Comparison of ENCODE assay signal across 8 cellular contexts in the genomic region with DNA sequence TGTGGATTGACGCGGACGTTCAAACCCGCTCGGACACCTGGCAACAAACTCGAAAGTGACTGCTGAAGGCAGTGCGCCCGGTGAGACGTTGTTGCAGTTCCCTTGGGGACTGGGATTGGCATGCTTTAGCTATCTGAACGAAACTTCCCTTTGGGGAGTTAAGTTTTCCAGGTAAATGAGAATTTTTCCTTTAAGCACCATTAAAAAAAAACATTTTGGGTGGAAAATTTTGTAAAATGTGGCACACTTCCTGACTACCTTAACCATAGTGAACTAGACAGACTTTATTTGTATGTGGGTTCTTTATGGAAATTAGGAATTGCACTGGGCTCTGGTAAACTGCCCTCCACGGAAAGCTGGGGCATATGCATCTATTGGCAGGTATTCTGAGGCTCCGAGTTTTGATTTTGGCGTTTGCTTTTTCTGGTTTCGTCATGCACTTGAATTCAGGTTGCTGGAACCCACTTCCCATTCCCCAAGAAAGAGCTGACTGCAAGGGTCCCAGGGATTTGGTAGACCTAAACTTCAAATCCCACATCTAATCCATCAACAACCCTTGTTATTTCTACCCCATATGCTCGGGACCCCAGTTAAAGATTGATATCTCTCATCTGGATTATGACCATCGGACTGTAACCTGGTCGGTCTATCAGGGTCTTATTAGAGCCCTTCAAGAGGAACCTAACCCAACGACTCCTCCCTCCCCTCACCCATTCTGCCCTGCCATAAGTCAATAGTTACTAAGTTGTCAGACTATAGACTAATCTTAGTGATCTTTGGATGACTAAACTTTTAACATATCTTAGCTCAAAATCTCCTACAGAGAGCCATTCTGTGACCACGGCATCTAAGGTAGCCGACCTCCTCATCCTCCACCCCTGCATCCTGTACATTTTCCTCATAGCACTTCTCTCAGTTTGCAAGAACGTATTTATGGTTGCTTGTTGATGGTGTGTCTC. TPM values are rescaled to one million over a fixed set of nuclear protein-coding genes. Genes with fewer than 3 reads are reported as not detected.
A peak's percentile ranks its signal among the peaks of the same experiment; 100 is the strongest.
DNase-seq lines count a peak whose midpoint lies in the region; ATAC-seq and TF ChIP-seq lines count a peak whose summit lies in the region.

No MANE protein-coding gene starts in this region.

- H3K27me3 ChIP-seq in NT2/D1 (ENCODE audit: insufficient read depth, insufficient read length): peaks cover 4% of the 10 kb centered on the region

- H3K27ac Mint-ChIP-seq in natural killer cell treated with Interleukin-12 subunit alpha and Interleukin-12 subunit beta and Interleukin-15 and Interleukin-18, amount 100 ng/mL, for 72 hours: peak overlapping the region; percentile 93 to 98

- no peaks in the 10 kb centered on the region for H3K9me3 Mint-ChIP-seq in natural killer cell treated with Interleukin-12 subunit alpha and Interleukin-12 subunit beta and Interleukin-15 and Interleukin-18, amount 100 ng/mL, for 72 hours

- no peaks in the 10 kb centered on the region for H3K9me3 ChIP-seq in NT2/D1 (ENCODE audit: insufficient read depth, low read length)

- TF ChIP-seq CTCF in coronary artery (IDR thresholded peaks at IDR 0.05): no peak

- H3K4me3 ChIP-seq in NT2/D1 (ENCODE audit: insufficient read length, low read depth): peak overlapping the region; percentile 87
- peak overlapping the region; percentile 92 for H3K4me3 ChIP-seq in coronary artery

- no peaks in the 10 kb centered on the region for H3K4me1 ChIP-seq in NT2/D1 (ENCODE audit: insufficient read depth, insufficient read length)

- peaks cover 12% of the 10 kb centered on the region for H3K36me3 ChIP-seq in NT2/D1 (ENCODE audit: insufficient read depth, insufficient read length, low read length)

- H3K4me3 Mint-ChIP-seq in natural killer cell treated with Interleukin-12 subunit alpha and Interleukin-12 subunit beta and Interleukin-15 and Interleukin-18, amount 100 ng/mL, for 72 hours: peak overlapping the region; percentile 96

- H3K27ac ChIP-seq in coronary artery: peak overlapping the region; percentile 95 to 99

- peaks cover 73 to 75% of the 10 kb centered on the region in 2 donors for H3K4me1 Mint-ChIP-seq in natural killer cell treated with Interleukin-12 subunit alpha and Interleukin-12 subunit beta and Interleukin-15 and Interleukin-18, amount 100 ng/mL, for 72 hours (ENCODE audit: low read depth in 2 of 2)

- peak overlapping the region; percentile 57 for H3K9ac ChIP-seq in NT2/D1 (ENCODE audit: insufficient read length, low read depth)

- ATAC-seq in natural killer cell treated with Interleukin-12 subunit alpha and Interleukin-12 subunit beta and Interleukin-15 and Interleukin-18, amount 100 ng/mL, for 72 hours: no peak
- ATAC-seq in GM21390 (IDR thresholded peaks at IDR 0.05; ENCODE audit: unreplicated experiment): no peak

- H3K27me3 Mint-ChIP-seq in natural killer cell treated with Interleukin-12 subunit alpha and Interleukin-12 subunit beta and Interleukin-15 and Interleukin-18, amount 100 ng/mL, for 72 hours: no peaks in the 10 kb centered on the region

- peak; percentile 65 for DNase-seq in ELR (ENCODE audit: low read depth)
- DNase-seq in NT2/D1 (ENCODE audit: low read depth, low spot score): no peak
- no peak for DNase-seq in coronary artery (ENCODE audit: low spot score)
- no peak for DNase-seq in natural killer cell treated with Interleukin-12 subunit alpha and Interleukin-12 subunit beta and Interleukin-15 and Interleukin-18, amount 100 ng/mL, for 72 hours (ENCODE audit: low spot score)
- DNase-seq in effector CD4-positive, alpha-beta T cell: no peak
- no peak for DNase-seq in NCI-H510A (lab: John Stamatoyannopoulos, UW)
- DNase-seq in NCI-H1694 (lab: John Stamatoyannopoulos, UW): no peak

- H3K36me3 Mint-ChIP-seq in natural killer cell treated with Interleukin-12 subunit alpha and Interleukin-12 subunit beta and Interleukin-15 and Interleukin-18, amount 100 ng/mL, for 72 hours: peaks cover 29% of the 10 kb centered on the region

RNA-seq across cellular contexts. Expression of a gene that starts 0.8 kb away (rescaled TPM):
- 100 to 1,000 TPM; 117 to 157 TPM for total RNA-seq in natural killer cell treated with Interleukin-12 subunit alpha and Interleukin-12 subunit beta and Interleukin-15 and Interleukin-18, amount 100 ng/mL, for 72 hours

RNA-seq across cellular contexts. Expression of a gene that starts 4.5 kb away (rescaled TPM):
- 100 to 1,000 TPM; 199 to 246 TPM for total RNA-seq in natural killer cell treated with Interleukin-12 subunit alpha and Interleukin-12 subunit beta and Interleukin-15 and Interleukin-18, amount 100 ng/mL, for 72 hours
